In genomic region chr7:73682745-73683055, GRCh38 we compare ENCODE assay signal across 8 cellular contexts. TPM values are rescaled to one million over a fixed set of nuclear protein-coding genes. Genes with fewer than 3 reads are reported as not detected.
DNase-seq lines count a peak whose midpoint lies in the region; ATAC-seq and TF ChIP-seq lines count a peak whose summit lies in the region.

No MANE protein-coding gene starts in this region.

- H3K9me3 ChIP-seq in skeletal muscle satellite cell (replicated peaks; ENCODE audit: low read length), result no peaks in the 10 kb centered on the region

- peak overlapping the region; percentile 96 to 99 for H3K4me3 ChIP-seq in foreskin fibroblast (ENCODE audit: low read depth in 1 of 2, low read length in 2 of 2)
- H3K4me3 ChIP-seq in skeletal muscle satellite cell (ENCODE audit: low read length), result peak overlapping the region; percentile 98

- H3K27ac Mint-ChIP-seq in T-helper 2 cell treated with Interferon-gamma antibody and Interleukin-4, amounts not matched to agents 5 μg/mL and 100 μg/mL, for 36 hours, result peak overlapping the region; percentile 99

- H3K9me3 Mint-ChIP-seq in T-helper 2 cell treated with Interferon-gamma antibody and Interleukin-4, amounts not matched to agents 5 μg/mL and 100 μg/mL, for 36 hours, result no peaks in the 10 kb centered on the region

- H3K27me3 ChIP-seq in skeletal muscle satellite cell (ENCODE audit: control insufficient read depth, insufficient read depth, low read length), result no peaks in the 10 kb centered on the region

- H3K36me3 Mint-ChIP-seq in T-helper 2 cell treated with Interferon-gamma antibody and Interleukin-4, amounts not matched to agents 5 μg/mL and 100 μg/mL, for 36 hours (ENCODE audit: low read depth), result peaks cover 23% of the 10 kb centered on the region

- peak overlapping the region; percentile 100 for H3K4me3 Mint-ChIP-seq in T-helper 2 cell treated with Interferon-gamma antibody and Interleukin-4, amounts not matched to agents 5 μg/mL and 100 μg/mL, for 36 hours

- no peak for TF ChIP-seq CTCF in foreskin fibroblast (IDR thresholded peaks at IDR 0.05; ENCODE audit: low read depth, low read length)

- peak overlapping the region; percentile 97 for H3K4me2 ChIP-seq in skeletal muscle satellite cell (ENCODE audit: low read length)

- peak overlapping the region; percentile 93 for H3K9ac ChIP-seq in skeletal muscle satellite cell (ENCODE audit: low read depth, low read length)

- peaks cover 20% of the 10 kb centered on the region for H3K36me3 ChIP-seq in skeletal muscle satellite cell (ENCODE audit: insufficient read depth, low read length)

- H3K4me1 ChIP-seq in skeletal muscle satellite cell (ENCODE audit: control insufficient read depth, insufficient read depth, low read length), result peaks cover 22% of the 10 kb centered on the region

- peak; percentile 6 for ATAC-seq in SK-N-SH treated with all-trans-retinoic acid at 6 μM for 48 hours

- no peak for DNase-seq in T-helper 2 cell treated with Interferon-gamma antibody and Interleukin-4, amounts not matched to agents 5 μg/mL and 100 μg/mL, for 36 hours (ENCODE audit: low spot score)
- DNase-seq in T-helper 2 cell (no peak), foreskin fibroblast (no peak), HCEC 1CT (no peak), iPS-NIHi7 (ENCODE audit: extremely low spot score) (no peak)
- DNase-seq in stimulated activated CD4-positive, alpha-beta T cell treated with anti-CD3 and anti-CD28 coated beads, Interleukin-4, amount 100 ng/mL, for 4 hours, result no peak

- H3K4me1 Mint-ChIP-seq in T-helper 2 cell treated with Interferon-gamma antibody and Interleukin-4, amounts not matched to agents 5 μg/mL and 100 μg/mL, for 36 hours (ENCODE audit: low read depth), result peaks cover 17% of the 10 kb centered on the region

- H3K27me3 Mint-ChIP-seq in T-helper 2 cell treated with Interferon-gamma antibody and Interleukin-4, amounts not matched to agents 5 μg/mL and 100 μg/mL, for 36 hours (ENCODE audit: low read depth), result no peaks in the 10 kb centered on the region

TF ChIP-seq in SK-N-SH treated with all-trans-retinoic acid at 6 μM for 48 hours, 23 proteins besides CTCF, POLR2A, EP300 and RAD21:
- TF ChIP-seq ISL1 (CRISPR knock-in tag; IDR thresholded peaks at IDR 0.05) (no peak), TCF4 (CRISPR knock-in tag; IDR thresholded peaks at IDR 0.05; ENCODE audit: borderline replicate concordance) (no peak), ZNF8 (CRISPR knock-in tag; IDR thresholded peaks at IDR 0.05) (no peak), RARB (CRISPR knock-in tag; IDR thresholded peaks at IDR 0.05) (no peak), ESRRG (CRISPR knock-in tag; IDR thresholded peaks at IDR 0.05) (no peak), BACH2 (CRISPR knock-in tag; IDR thresholded peaks at IDR 0.05; ENCODE audit: borderline replicate concordance) (no peak), ZC3H10 (CRISPR knock-in tag; IDR thresholded peaks at IDR 0.05) (no peak), ZFP3 (CRISPR knock-in tag; IDR thresholded peaks at IDR 0.05) (no peak), PPARA (CRISPR knock-in tag; IDR thresholded peaks at IDR 0.05; ENCODE audit: borderline replicate concordance) (no peak), TSHZ2 (CRISPR knock-in tag; IDR thresholded peaks at IDR 0.05) (no peak), ARNTL (CRISPR knock-in tag; IDR thresholded peaks at IDR 0.05; ENCODE audit: borderline replicate concordance, low read depth) (no peak), POU6F1 (CRISPR knock-in tag; IDR thresholded peaks at IDR 0.05; ENCODE audit: borderline replicate concordance, low read depth) (no peak), CSDC2 (CRISPR knock-in tag; IDR thresholded peaks at IDR 0.05) (no peak), PATZ1 (CRISPR knock-in tag; IDR thresholded peaks at IDR 0.05; ENCODE audit: borderline replicate concordance) (no peak), GLIS3 (CRISPR knock-in tag; IDR thresholded peaks at IDR 0.05) (no peak)

RNA-seq across cellular contexts. Expression of gene DNAJC30, which starts 0.6 kb away (rescaled TPM):
- 2.6 and 3.3 TPM in 2 replicates for total RNA-seq in skeletal muscle satellite cell (2012; rRNA removed)

RNA-seq across cellular contexts. Expression of gene BUD23, which starts 0.7 kb away (rescaled TPM):
- 51.0 and 53.7 TPM in 2 replicates for total RNA-seq in skeletal muscle satellite cell (2012; rRNA removed)

RNA-seq across cellular contexts. Expression of gene VPS37D, which starts 15.1 kb away (rescaled TPM):
- total RNA-seq in skeletal muscle satellite cell (2012; rRNA removed), result 3.0 and 4.8 TPM in 2 replicates

RNA-seq across cellular contexts. Expression of gene STX1A, which starts 36.8 kb away (rescaled TPM):
- total RNA-seq in skeletal muscle satellite cell (2012; rRNA removed), result 60.1 and 67.1 TPM in 2 replicates

RNA-seq across cellular contexts. Expression of gene ABHD11, which starts 55.9 kb away (rescaled TPM):
- 21.5 and 28.2 TPM in 2 replicates for total RNA-seq in skeletal muscle satellite cell (2012; rRNA removed)
